14 cellular contexts compared by ENCODE assay signal in the genomic region with DNA sequence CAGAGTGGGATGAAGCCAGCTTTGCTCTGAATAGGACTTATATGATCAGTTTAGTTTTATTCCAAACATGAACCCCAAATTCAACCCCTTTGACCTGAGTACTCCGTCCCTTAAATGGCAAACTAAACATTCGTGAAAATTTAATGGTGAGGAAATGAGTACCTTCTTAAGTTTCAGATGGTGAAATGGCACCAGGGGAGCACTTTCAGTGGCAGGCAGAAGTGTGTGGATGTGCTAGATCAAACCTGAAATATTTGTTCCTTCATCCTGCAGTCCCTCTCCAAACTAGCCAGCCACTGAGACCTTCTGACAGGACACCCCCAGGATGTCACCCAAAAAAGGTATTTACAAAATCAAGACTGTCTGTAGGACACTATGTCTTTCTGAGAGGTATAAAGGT.
DNase-seq lines count a peak whose midpoint lies in the region; TF ChIP-seq lines count a peak whose summit lies in the region.
"Had no signal": no experiment of that assay in that cellular context is flagged by ENCODE, and none has a peak within 500 bp of the region (broad histone marks: within the 10 kb centered on the region; RNA-seq: fewer than 3 reads in every experiment).

No MANE protein-coding gene starts in this region.

- TF ChIP-seq CTCF in mammary epithelial cell (conservative IDR thresholded peaks at IDR 0.05 in 1 of 2, IDR thresholded peaks at IDR 0.05 in 1 of 2; ENCODE audit: extremely low read depth in 1 of 2, insufficient read depth in 1 of 2, low read depth in 1 of 2, low read length in 2 of 2) (no peak), MCF 10A (IDR thresholded peaks at IDR 0.05; ENCODE audit: unreplicated experiment) (no peak)

- dilution Hi-C loops in mammary epithelial cell (cut with HindIII; ENCODE audit: low sequenced_read_pairs) = no loop called here

- DNase-seq in mammary epithelial cell (no peak), MCF 10A (ENCODE audit: unreplicated experiment) (no peak), NCI-H446 (lab: John Stamatoyannopoulos, UW) (no peak), amygdala (lab: John Stamatoyannopoulos, UW) (no peak), mesenteric fat pad (ENCODE audit: low spot score) (no peak)
- DNase-seq: 8988T; Caco-2; CD8-positive, alpha-beta memory T cell; DND-41; GDM1; H9 had no signal

- POLR2A ChIA-PET in MCF 10A (lab: Yijun Ruan, JAX) = interaction anchor here (0.7 kb wide), 1 partner anchor 56 kb away, joined by 3 read pairs; no protein-coding TSS in a partner anchor

- no peaks in the 10 kb centered on the region for H3K79me2 ChIP-seq in mammary epithelial cell (ENCODE audit: insufficient read depth, low read length)

- H3K4me1 Mint-ChIP-seq in MCF 10A (ENCODE audit: insufficient read depth, unreplicated experiment) = no peaks in the 10 kb centered on the region
- peaks cover 21% of the 10 kb centered on the region for H3K4me1 Mint-ChIP-seq in dendritic cell treated with granulocyte-macrophage colony-stimulating factor and Interleukin-4, amounts not matched to agents 40 ng/mL and 50 ng/mL, for 4 days (ENCODE audit: low read depth)
- H3K4me1 Mint-ChIP-seq: CD8-positive, alpha-beta memory T cell had no signal

- CTCF ChIA-PET in mammary epithelial cell (lab: Charles Lee; ENCODE audit: low non-redundant PET) = no interaction called here
- CTCF ChIA-PET in MCF 10A (lab: Yijun Ruan, JAX) = no interaction called here

- H3K9me3 ChIP-seq in mammary epithelial cell (replicated peaks; ENCODE audit: insufficient read depth, low read length) (no peaks in the 10 kb centered on the region), neuron (ENCODE audit: low read length) (no peaks in the 10 kb centered on the region)
- H3K9me3 ChIP-seq: BLaER1, Caco-2 had no signal

- in situ Hi-C loops in mammary epithelial cell (cut with MboI; ENCODE audit: low sequenced_read_pairs in 2 of 2) = no loop called here

- H3K9me3 Mint-ChIP-seq in MCF 10A (ENCODE audit: unreplicated experiment) = no peaks in the 10 kb centered on the region
- no peaks in the 10 kb centered on the region for H3K9me3 Mint-ChIP-seq in dendritic cell treated with granulocyte-macrophage colony-stimulating factor and Interleukin-4, amounts not matched to agents 40 ng/mL and 50 ng/mL, for 4 days
- H3K9me3 Mint-ChIP-seq: CD8-positive, alpha-beta memory T cell; H9 had no signal

- H3K4me2 ChIP-seq in mammary epithelial cell (ENCODE audit: insufficient read depth, low read depth, low read length) = no peak overlapping the region

- H3K27me3 Mint-ChIP-seq in MCF 10A (ENCODE audit: insufficient read depth, unreplicated experiment) = no peaks in the 10 kb centered on the region
- peaks cover 10% of the 10 kb centered on the region for H3K27me3 Mint-ChIP-seq in dendritic cell treated with granulocyte-macrophage colony-stimulating factor and Interleukin-4, amounts not matched to agents 40 ng/mL and 50 ng/mL, for 4 days
- H3K27me3 Mint-ChIP-seq: CD8-positive, alpha-beta memory T cell had no signal

- H3K36me3 ChIP-seq in mammary epithelial cell (ENCODE audit: insufficient read depth, low read length) = no peaks in the 10 kb centered on the region
- no peaks in the 10 kb centered on the region for H3K36me3 ChIP-seq in neuron (ENCODE audit: insufficient read depth, low read length)
- H3K36me3 ChIP-seq: BLaER1 had no signal

- no peak overlapping the region for H3K27ac Mint-ChIP-seq in MCF 10A (ENCODE audit: low read depth, unreplicated experiment)
- H3K27ac Mint-ChIP-seq in dendritic cell treated with granulocyte-macrophage colony-stimulating factor and Interleukin-4, amounts not matched to agents 40 ng/mL and 50 ng/mL, for 4 days = peak overlapping the region; percentile 43
- H3K27ac Mint-ChIP-seq: CD8-positive, alpha-beta memory T cell; H9 had no signal

- H3K4me3 ChIP-seq in mammary epithelial cell (replicated peaks in 1 of 3; ENCODE audit: insufficient read depth in 1 of 3, low read depth in 2 of 3, low read length in 3 of 3) (no peak overlapping the region), neuron (ENCODE audit: low read length) (no peak overlapping the region)
- H3K4me3 ChIP-seq: BLaER1 had no signal

- H3K9ac ChIP-seq in mammary epithelial cell (ENCODE audit: insufficient read depth, low read length) = no peak overlapping the region
- H3K9ac ChIP-seq: BLaER1 had no signal

- intact Hi-C loops in mammary epithelial cell (cut with micrococcal nuclease) (no loop called here), MCF 10A (cut with micrococcal nuclease) (no loop called here)
- intact Hi-C loops in dendritic cell treated with granulocyte-macrophage colony-stimulating factor and Interleukin-4, amounts not matched to agents 40 ng/mL and 50 ng/mL, for 4 days (cut with micrococcal nuclease) = no loop called here

- H2AFZ ChIP-seq in mammary epithelial cell (ENCODE audit: low read depth, low read length) (peak overlapping the region; percentile 77), neuron (ENCODE audit: low read depth, low read length) (peak overlapping the region; percentile 68)

- no peaks in the 10 kb centered on the region for H4K20me1 ChIP-seq in mammary epithelial cell (ENCODE audit: insufficient read depth, low read length)
- H4K20me1 ChIP-seq: BLaER1 had no signal

- H3K27ac ChIP-seq in mammary epithelial cell (ENCODE audit: insufficient read depth, low read depth, low read length) = no peak overlapping the region
- H3K27ac ChIP-seq: BLaER1 had no signal

- H3K27me3 ChIP-seq in mammary epithelial cell (ENCODE audit: insufficient read depth, low read length) (no peaks in the 10 kb centered on the region), neuron (ENCODE audit: insufficient read depth, low read length) (no peaks in the 10 kb centered on the region)
- H3K27me3 ChIP-seq: BLaER1 had no signal

- H3K4me1 ChIP-seq in mammary epithelial cell (ENCODE audit: insufficient read depth, low read length) (peaks cover 18% of the 10 kb centered on the region), neuron (ENCODE audit: insufficient read depth, low read length) (peaks cover 22% of the 10 kb centered on the region)
- H3K4me1 ChIP-seq: Caco-2 had no signal

- no peak overlapping the region for H3K4me3 Mint-ChIP-seq in MCF 10A (ENCODE audit: unreplicated experiment)
- H3K4me3 Mint-ChIP-seq in dendritic cell treated with granulocyte-macrophage colony-stimulating factor and Interleukin-4, amounts not matched to agents 40 ng/mL and 50 ng/mL, for 4 days = no peak overlapping the region
- H3K4me3 Mint-ChIP-seq: CD8-positive, alpha-beta memory T cell; H9 had no signal

- no TSS peak for BruUV-seq in mammary epithelial cell (replicated peaks; lab: Mats Ljungman, UMichigan)
- BruUV-seq in MCF 10A (replicated peaks; lab: Mats Ljungman, UMichigan) = no TSS peak

- WGBS in mammary epithelial cell (ENCODE audit: low coverage, missing lambda C conversion rate) = 100% methylated on average over 2 of the region's 2 CpGs

- no peaks in the 10 kb centered on the region for H3K36me3 Mint-ChIP-seq in MCF 10A (ENCODE audit: insufficient read depth, unreplicated experiment)
- no peaks in the 10 kb centered on the region for H3K36me3 Mint-ChIP-seq in dendritic cell treated with granulocyte-macrophage colony-stimulating factor and Interleukin-4, amounts not matched to agents 40 ng/mL and 50 ng/mL, for 4 days (ENCODE audit: low read depth)
- H3K36me3 Mint-ChIP-seq: CD8-positive, alpha-beta memory T cell had no signal
